Comparison of ENCODE assay signal across 25 cellular contexts in the genomic region with DNA sequence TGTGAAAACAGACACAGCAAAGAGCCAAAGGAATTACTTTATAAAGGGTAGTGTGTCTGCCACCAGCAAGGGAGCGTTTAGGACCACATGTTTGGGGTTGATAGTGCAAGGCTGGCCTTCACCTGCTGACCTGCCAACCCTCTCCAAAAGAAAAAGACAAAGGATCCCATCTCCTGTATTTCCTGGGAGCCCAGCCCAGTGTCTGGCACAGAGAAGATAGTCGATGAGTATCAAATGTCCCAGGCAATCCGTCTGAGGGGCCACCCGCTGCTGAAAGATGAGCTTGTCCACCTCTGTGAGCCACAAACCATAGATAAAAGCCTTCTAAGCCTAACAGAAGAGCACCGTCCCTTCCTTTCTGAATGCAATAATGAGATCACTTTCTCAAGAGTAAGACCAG.
"Had no signal": no experiment of that assay in that cellular context is flagged by ENCODE, and none has a peak within 500 bp of the region (broad histone marks: within the 10 kb centered on the region; RNA-seq: fewer than 3 reads in every experiment).

No MANE protein-coding gene starts in this region.

- H3K27ac Mint-ChIP-seq: activated B cell treated with CpG ODN at 0.5 μM for 24 hours; activated CD4-positive, alpha-beta T cell treated with anti-CD3 and anti-CD28 coated beads, Interleukin-2, amount 10 ng/mL, durations not matched to agents 24 days and 14 days; activated naive CD4-positive, alpha-beta T cell treated with anti-CD3 and anti-CD28 coated beads, Interleukin-2, amount 10 ng/mL, durations not matched to agents 7 days and 5 days; activated naive CD8-positive, alpha-beta T cell treated with anti-CD3 and anti-CD28 coated beads for 36 hours; T-helper 17 cell had no signal

- H3K4me3 Mint-ChIP-seq: activated B cell treated with CpG ODN at 0.5 μM for 24 hours; activated CD4-positive, alpha-beta T cell treated with anti-CD3 and anti-CD28 coated beads, Interleukin-2, amount 10 ng/mL, durations not matched to agents 24 days and 14 days; activated naive CD4-positive, alpha-beta T cell treated with anti-CD3 and anti-CD28 coated beads, Interleukin-2, amount 10 ng/mL, durations not matched to agents 7 days and 5 days; activated naive CD8-positive, alpha-beta T cell treated with anti-CD3 and anti-CD28 coated beads for 36 hours; activated T-cell treated with anti-CD3 and anti-CD28 coated beads, Interleukin-2, amount 50 U/mL, for 4 hours; T-helper 17 cell had no signal

- ATAC-seq: activated T-cell treated with anti-CD3 and anti-CD28 coated beads, Interleukin-2, amount 50 U/mL, for 4 hours; T-helper 17 cell had no signal

- H3K27me3 Mint-ChIP-seq: activated CD4-positive, alpha-beta T cell treated with anti-CD3 and anti-CD28 coated beads, Interleukin-2, amount 10 ng/mL, durations not matched to agents 24 days and 14 days; activated naive CD4-positive, alpha-beta T cell treated with anti-CD3 and anti-CD28 coated beads, Interleukin-2, amount 10 ng/mL, durations not matched to agents 7 days and 5 days had no signal

- DNase-seq: activated B cell treated with CpG ODN at 0.5 μM for 24 hours; activated CD4-positive, alpha-beta T cell treated with anti-CD3 and anti-CD28 coated beads for 1 hour; activated CD4-positive, alpha-beta T cell treated with anti-CD3 and anti-CD28 coated beads, Interleukin-2, amount 10 ng/mL, durations not matched to agents 24 days and 14 days; activated CD4-positive, alpha-beta T cell treated with anti-CD3 and anti-CD28 coated beads, Interleukin-2, amount 50 U/mL, for 48 hours; activated CD8-positive, alpha-beta memory T cell treated with anti-CD3 and anti-CD28 coated beads for 24 hours; activated gamma-delta T cell treated with Interleukin-2 at 50 U/mL for 16 hours; activated naive CD4-positive, alpha-beta T cell treated with anti-CD3 and anti-CD28 coated beads, Interleukin-2, amount 10 ng/mL, durations not matched to agents 7 days and 5 days; activated naive CD8-positive, alpha-beta T cell treated with anti-CD3 and anti-CD28 coated beads for 36 hours; activated T-cell treated with anti-CD3 and anti-CD28 coated beads, Interleukin-2, amount 50 U/mL, for 4 hours; brain microvascular endothelial cell; caudate nucleus; IMR-90; KG1; NCI-H1048; NCI-H1417 treated with DMSO at 0.1 percent for 48 hours; NCI-H1694; NCI-H2081 treated with DMSO at 0.1 percent for 48 hours; NCI-H2171 treated with DMSO at 0.1 percent for 48 hours; NCI-H226; NCI-H510A; NCI-H526 treated with DMSO at 0.1 percent for 48 hours; PC-9; SHP77 treated with DMSO at 0.1 percent for 48 hours; T-helper 17 cell; T-helper 9 cell had no signal

- H3K4me1 Mint-ChIP-seq: activated B cell treated with CpG ODN at 0.5 μM for 24 hours; activated CD4-positive, alpha-beta T cell treated with anti-CD3 and anti-CD28 coated beads, Interleukin-2, amount 10 ng/mL, durations not matched to agents 24 days and 14 days; activated naive CD4-positive, alpha-beta T cell treated with anti-CD3 and anti-CD28 coated beads, Interleukin-2, amount 10 ng/mL, durations not matched to agents 7 days and 5 days; activated naive CD8-positive, alpha-beta T cell treated with anti-CD3 and anti-CD28 coated beads for 36 hours; T-helper 17 cell had no signal

- H3K36me3 Mint-ChIP-seq: activated naive CD4-positive, alpha-beta T cell treated with anti-CD3 and anti-CD28 coated beads, Interleukin-2, amount 10 ng/mL, durations not matched to agents 7 days and 5 days; activated naive CD8-positive, alpha-beta T cell treated with anti-CD3 and anti-CD28 coated beads for 36 hours had no signal

- H3K9me3 Mint-ChIP-seq: activated B cell treated with CpG ODN at 0.5 μM for 24 hours; activated naive CD4-positive, alpha-beta T cell treated with anti-CD3 and anti-CD28 coated beads, Interleukin-2, amount 10 ng/mL, durations not matched to agents 7 days and 5 days; activated T-cell treated with anti-CD3 and anti-CD28 coated beads, Interleukin-2, amount 50 U/mL, for 4 hours had no signal
